ENCODE assay signal across 21 cellular contexts in the genomic region with DNA sequence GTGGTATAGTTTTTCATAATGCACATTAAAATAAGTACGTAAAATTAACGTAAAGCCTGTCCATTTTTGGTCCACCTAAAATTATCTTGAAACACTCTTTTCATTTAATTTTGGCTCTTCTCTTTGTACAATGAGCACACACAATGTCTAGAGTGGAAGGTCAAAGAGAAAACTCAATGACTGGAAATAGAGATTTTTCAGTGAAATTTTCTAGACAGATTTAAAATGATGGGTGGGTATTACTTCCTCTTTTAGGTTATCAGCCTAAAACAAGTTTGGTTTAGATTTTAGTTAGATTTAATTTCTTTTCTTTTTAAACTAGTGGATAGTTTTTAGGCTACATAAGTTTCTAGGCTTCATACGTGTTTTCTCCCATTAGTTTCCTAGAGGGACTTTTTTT.
A peak's percentile ranks its signal among the peaks of the same experiment; 100 is the strongest.
DNase-seq lines count a peak whose midpoint lies in the region; ATAC-seq and TF ChIP-seq lines count a peak whose summit lies in the region.
"Had no signal": no experiment of that assay in that cellular context is flagged by ENCODE, and none has a peak within 500 bp of the region (broad histone marks: within the 10 kb centered on the region; RNA-seq: fewer than 3 reads in every experiment).

No MANE protein-coding gene starts in this region.

- H3K4me1 Mint-ChIP-seq in nephron: peaks cover 54% of the 10 kb centered on the region

- H3K27ac ChIP-seq in caudate nucleus (ENCODE audit: low read depth, low read length): no peak overlapping the region
- H3K27ac ChIP-seq: prostate gland, transverse colon had no signal

- ATAC-seq in GM18511 (IDR thresholded peaks at IDR 0.05; ENCODE audit: unreplicated experiment): peak; percentile 44
- peak; percentile 37 for ATAC-seq in GM21717 (IDR thresholded peaks at IDR 0.05; ENCODE audit: unreplicated experiment)
- ATAC-seq: Right ventricle myocardium inferior had no signal

- no peak overlapping the region for H3K4me3 Mint-ChIP-seq in nephron
- H3K4me3 Mint-ChIP-seq: activated CD4-positive, alpha-beta memory T cell treated with anti-CD3 and anti-CD28 coated beads, Interleukin-2, amount 10 ng/mL, durations not matched to agents 7 days and 5 days; activated naive CD8-positive, alpha-beta T cell treated with anti-CD3 and anti-CD28 coated beads for 36 hours; CD4-positive, CD25-positive, alpha-beta regulatory T cell had no signal

- peaks cover 13% of the 10 kb centered on the region for H3K36me3 Mint-ChIP-seq in nephron (ENCODE audit: low read depth)
- H3K36me3 Mint-ChIP-seq: activated naive CD8-positive, alpha-beta T cell treated with anti-CD3 and anti-CD28 coated beads for 36 hours; CD4-positive, CD25-positive, alpha-beta regulatory T cell had no signal

- no peak for TF ChIP-seq CTCF in nephron (IDR thresholded peaks at IDR 0.05; ENCODE audit: unreplicated experiment in 3 of 3)

- H3K27ac Mint-ChIP-seq in nephron: peak overlapping the region in 2 of 3 experiments; percentile 55 to 70
- H3K27ac Mint-ChIP-seq: activated CD4-positive, alpha-beta memory T cell treated with anti-CD3 and anti-CD28 coated beads, Interleukin-2, amount 10 ng/mL, durations not matched to agents 7 days and 5 days; activated naive CD8-positive, alpha-beta T cell treated with anti-CD3 and anti-CD28 coated beads for 36 hours; activated T-helper 2 cell treated with anti-CD3 and anti-CD28 coated beads, Interferon-gamma antibody, Interleukin-2, Interleukin-4, amounts not matched to agents 10 μg/mL and 5 μg/mL and 100 μg/mL, durations not matched to agents 14 hours and 24 hours and 36 hours; CD4-positive, CD25-positive, alpha-beta regulatory T cell had no signal

- DNase-seq in MV-4-11 (lab: John Stamatoyannopoulos, UW) (peak; percentile 18), DMS79 treated with DMSO at 0.1 percent for 48 hours (lab: John Stamatoyannopoulos, UW) (no peak), iPS-NIHi7 (ENCODE audit: extremely low spot score) (no peak), caudate nucleus (lab: John Stamatoyannopoulos, UW) (no peak), NCI-H1417 (lab: John Stamatoyannopoulos, UW) (no peak)
- DNase-seq: activated CD4-positive, alpha-beta memory T cell treated with anti-CD3 and anti-CD28 coated beads, Interleukin-2, amount 10 ng/mL, durations not matched to agents 7 days and 5 days; activated CD4-positive, CD25-positive, alpha-beta regulatory T cell treated with anti-CD3 and anti-CD28 coated beads, Interleukin-2, amount 50 U/mL, for 72 hours; activated naive CD8-positive, alpha-beta T cell treated with anti-CD3 and anti-CD28 coated beads for 36 hours; CD4-positive, CD25-positive, alpha-beta regulatory T cell; cerebellar nuclear complex; NCI-H1417 treated with DMSO at 0.1 percent for 48 hours; NCI-H82; stimulated activated CD8-positive, alpha-beta memory T cell treated with anti-CD3 and anti-CD28 coated beads, Interleukin-4, amount 100 ng/mL, for 48 hours; SW 1271; transverse colon had no signal

- H3K9me3 Mint-ChIP-seq in nephron: no peaks in the 10 kb centered on the region
- H3K9me3 Mint-ChIP-seq: activated CD4-positive, alpha-beta memory T cell treated with anti-CD3 and anti-CD28 coated beads, Interleukin-2, amount 10 ng/mL, durations not matched to agents 7 days and 5 days; activated naive CD8-positive, alpha-beta T cell treated with anti-CD3 and anti-CD28 coated beads for 36 hours; activated T-helper 2 cell treated with anti-CD3 and anti-CD28 coated beads, Interferon-gamma antibody, Interleukin-2, Interleukin-4, amounts not matched to agents 10 μg/mL and 5 μg/mL and 100 μg/mL, durations not matched to agents 14 hours and 24 hours and 36 hours had no signal

- peaks cover 3% of the 10 kb centered on the region for H3K27me3 Mint-ChIP-seq in nephron (ENCODE audit: low read depth)
- H3K27me3 Mint-ChIP-seq: activated CD4-positive, alpha-beta memory T cell treated with anti-CD3 and anti-CD28 coated beads, Interleukin-2, amount 10 ng/mL, durations not matched to agents 7 days and 5 days; activated naive CD8-positive, alpha-beta T cell treated with anti-CD3 and anti-CD28 coated beads for 36 hours had no signal
